ENCODE assay signal across 18 cellular contexts in the genomic region with DNA sequence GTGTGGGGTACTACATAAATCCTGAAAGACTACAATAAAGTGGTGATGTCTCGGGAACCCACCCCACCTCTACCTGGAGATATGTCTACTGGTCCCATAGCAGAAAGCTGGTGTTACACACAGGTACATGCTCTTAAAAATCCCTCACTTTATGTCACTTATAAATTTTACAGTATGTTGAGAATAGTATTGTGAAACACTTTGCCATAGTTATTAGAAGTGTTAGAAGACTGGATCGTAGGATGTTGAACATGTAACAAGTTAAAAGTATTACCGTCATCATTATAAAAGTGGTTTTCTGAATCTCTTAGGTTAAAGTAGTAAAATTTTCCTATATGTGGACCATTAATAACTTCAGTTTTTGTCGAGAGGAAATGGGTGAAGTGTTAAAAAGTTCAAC.
"Had no signal": no experiment of that assay in that cellular context is flagged by ENCODE, and none has a peak within 500 bp of the region (broad histone marks: within the 10 kb centered on the region; RNA-seq: fewer than 3 reads in every experiment).

No MANE protein-coding gene starts in this region.

- FAIRE-seq: keratinocyte, urothelium cell line had no signal

- DNase-seq: effector memory CD4-positive, alpha-beta T cell; gastrocnemius medialis; glutamatergic neuron; left ventricle myocardium inferior; lower lobe of right lung; mesenchymal stem cell; midbrain; nephron progenitor cell; sigmoid colon; stimulated activated CD4-positive, alpha-beta T cell treated with anti-CD3 and anti-CD28 coated beads, Interleukin-2, amount 100 ng/mL, for 24 hours; stimulated activated CD4-positive, alpha-beta T cell treated with anti-CD3 and anti-CD28 coated beads, Interleukin-4, amount 100 ng/mL, for 4 hours; stimulated activated naive CD4-positive, alpha-beta T cell treated with Interleukin-2 at 50 U/mL for 16 hours; thyroid gland had no signal

- H3K9me3 ChIP-seq: gastrocnemius medialis, left ventricle myocardium inferior, lower lobe of right lung, sigmoid colon, suprapubic skin, thyroid gland had no signal

- H3K27me3 ChIP-seq: gastrocnemius medialis, sigmoid colon, suprapubic skin, thyroid gland had no signal

- ATAC-seq: esophagus mucosa, lower lobe of right lung had no signal

- H3K36me3 ChIP-seq: gastrocnemius medialis, thyroid gland had no signal

- H3K4me3 ChIP-seq: gastrocnemius medialis, left ventricle myocardium inferior, lower lobe of right lung, sigmoid colon, skin epidermis, suprapubic skin, thyroid gland had no signal

- H3K27ac ChIP-seq: left ventricle myocardium inferior, lower lobe of right lung, sigmoid colon, skin epidermis, suprapubic skin, thyroid gland had no signal

- H3K4me1 ChIP-seq: lower lobe of right lung, suprapubic skin, thyroid gland had no signal
